Comparison of ENCODE assay signal across 1 cellular context in the genomic region with DNA sequence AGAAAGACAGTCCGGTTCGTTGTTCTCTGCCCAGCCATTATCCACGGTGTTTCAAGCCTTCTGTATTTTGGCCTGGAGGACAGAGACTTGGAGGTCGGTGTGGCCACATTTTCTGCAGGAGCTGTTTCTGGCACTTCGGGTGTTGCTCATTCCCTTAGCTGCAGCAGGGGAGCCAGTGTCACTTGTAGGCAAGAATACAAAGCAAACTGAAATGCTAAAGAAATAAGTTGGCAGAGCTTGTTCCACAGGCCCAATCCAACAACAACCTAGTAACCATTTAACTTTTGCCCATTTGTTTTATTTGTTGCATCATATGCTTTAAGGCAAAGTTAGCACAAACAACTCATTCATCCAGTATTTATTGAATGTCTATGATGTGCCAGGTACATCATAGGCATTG.
TF ChIP-seq lines count a peak whose summit lies in the region.

No MANE protein-coding gene starts in this region.

TF ChIP-seq in HepG2, 621 proteins besides CTCF, POLR2A, EP300 and RAD21 (continued from another document):
- TF ChIP-seq, protein P1, sequence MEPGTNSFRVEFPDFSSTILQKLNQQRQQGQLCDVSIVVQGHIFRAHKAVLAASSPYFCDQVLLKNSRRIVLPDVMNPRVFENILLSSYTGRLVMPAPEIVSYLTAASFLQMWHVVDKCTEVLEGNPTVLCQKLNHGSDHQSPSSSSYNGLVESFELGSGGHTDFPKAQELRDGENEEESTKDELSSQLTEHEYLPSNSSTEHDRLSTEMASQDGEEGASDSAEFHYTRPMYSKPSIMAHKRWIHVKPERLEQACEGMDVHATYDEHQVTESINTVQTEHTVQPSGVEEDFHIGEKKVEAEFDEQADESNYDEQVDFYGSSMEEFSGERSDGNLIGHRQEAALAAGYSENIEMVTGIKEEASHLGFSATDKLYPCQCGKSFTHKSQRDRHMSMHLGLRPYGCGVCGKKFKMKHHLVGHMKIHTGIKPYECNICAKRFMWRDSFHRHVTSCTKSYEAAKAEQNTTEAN (CRISPR knock-in tag; conservative IDR thresholded peaks at IDR 0.05): no peak
- peak; percentile 53; the same call in 1 of the 2 replicates for TF ChIP-seq POGZ (CRISPR knock-in tag; IDR thresholded peaks at IDR 0.05)
- TF ChIP-seq, protein P2, sequence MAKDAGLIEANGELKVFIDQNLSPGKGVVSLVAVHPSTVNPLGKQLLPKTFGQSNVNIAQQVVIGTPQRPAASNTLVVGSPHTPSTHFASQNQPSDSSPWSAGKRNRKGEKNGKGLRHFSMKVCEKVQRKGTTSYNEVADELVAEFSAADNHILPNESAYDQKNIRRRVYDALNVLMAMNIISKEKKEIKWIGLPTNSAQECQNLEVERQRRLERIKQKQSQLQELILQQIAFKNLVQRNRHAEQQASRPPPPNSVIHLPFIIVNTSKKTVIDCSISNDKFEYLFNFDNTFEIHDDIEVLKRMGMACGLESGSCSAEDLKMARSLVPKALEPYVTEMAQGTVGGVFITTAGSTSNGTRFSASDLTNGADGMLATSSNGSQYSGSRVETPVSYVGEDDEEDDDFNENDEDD (CRISPR knock-in tag; IDR thresholded peaks at IDR 0.05; ENCODE audit: borderline replicate concordance): no peak
- TF ChIP-seq, protein P3, sequence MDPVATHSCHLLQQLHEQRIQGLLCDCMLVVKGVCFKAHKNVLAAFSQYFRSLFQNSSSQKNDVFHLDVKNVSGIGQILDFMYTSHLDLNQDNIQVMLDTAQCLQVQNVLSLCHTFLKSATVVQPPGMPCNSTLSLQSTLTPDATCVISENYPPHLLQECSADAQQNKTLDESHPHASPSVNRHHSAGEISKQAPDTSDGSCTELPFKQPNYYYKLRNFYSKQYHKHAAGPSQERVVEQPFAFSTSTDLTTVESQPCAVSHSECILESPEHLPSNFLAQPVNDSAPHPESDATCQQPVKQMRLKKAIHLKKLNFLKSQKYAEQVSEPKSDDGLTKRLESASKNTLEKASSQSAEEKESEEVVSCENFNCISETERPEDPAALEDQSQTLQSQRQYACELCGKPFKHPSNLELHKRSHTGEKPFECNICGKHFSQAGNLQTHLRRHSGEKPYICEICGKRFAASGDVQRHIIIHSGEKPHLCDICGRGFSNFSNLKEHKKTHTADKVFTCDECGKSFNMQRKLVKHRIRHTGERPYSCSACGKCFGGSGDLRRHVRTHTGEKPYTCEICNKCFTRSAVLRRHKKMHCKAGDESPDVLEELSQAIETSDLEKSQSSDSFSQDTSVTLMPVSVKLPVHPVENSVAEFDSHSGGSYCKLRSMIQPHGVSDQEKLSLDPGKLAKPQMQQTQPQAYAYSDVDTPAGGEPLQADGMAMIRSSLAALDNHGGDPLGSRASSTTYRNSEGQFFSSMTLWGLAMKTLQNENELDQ (CRISPR knock-in tag; IDR thresholded peaks at IDR 0.05; ENCODE audit: borderline replicate concordance): peak; percentile 29; the same call in 1 of the 2 replicates
